ENCODE assay signal across 22 cellular contexts in the genomic region with DNA sequence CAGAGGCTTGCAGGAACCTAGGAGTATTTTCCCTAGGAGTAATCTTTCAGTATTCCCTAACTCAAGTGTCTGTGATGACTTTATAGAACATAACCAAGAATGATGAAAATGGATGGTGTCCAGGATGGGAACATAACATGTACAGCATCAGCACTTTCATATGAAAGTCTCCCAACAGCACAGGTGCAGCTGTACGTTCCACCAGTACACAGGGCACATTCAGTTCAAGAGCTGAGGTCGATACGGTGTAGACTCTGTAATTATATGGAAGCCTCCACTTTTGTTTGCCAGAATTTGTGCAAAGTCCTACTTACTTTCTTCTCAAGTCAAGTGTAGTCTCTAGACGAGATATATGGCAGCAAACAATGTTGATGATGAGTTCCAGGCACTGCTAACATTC.
DNase-seq lines count a peak whose midpoint lies in the region; ATAC-seq and TF ChIP-seq lines count a peak whose summit lies in the region.
"Had no signal": no experiment of that assay in that cellular context is flagged by ENCODE, and none has a peak within 500 bp of the region (broad histone marks: within the 10 kb centered on the region; RNA-seq: fewer than 3 reads in every experiment).

No MANE protein-coding gene starts in this region.

- H2AFZ ChIP-seq in KMS-11 (ENCODE audit: low read depth), result no peak overlapping the region
- H2AFZ ChIP-seq in MM.1S (ENCODE audit: low read length), result no peak overlapping the region

- H3K27me3 ChIP-seq in KMS-11 (ENCODE audit: insufficient read depth, low read depth) (no peaks in the 10 kb centered on the region), MM.1S (replicated peaks; ENCODE audit: insufficient read depth, low read length) (no peaks in the 10 kb centered on the region)
- H3K27me3 ChIP-seq: BLaER1 had no signal

- H3K9me3 ChIP-seq in MM.1S (replicated peaks; ENCODE audit: insufficient read depth, low read length), result no peaks in the 10 kb centered on the region
- H3K9me3 ChIP-seq: BE2C had no signal

- H3K4me1 ChIP-seq in KMS-11 (ENCODE audit: low read depth, poor library complexity, severe bottlenecking) (peaks cover 37% of the 10 kb centered on the region), MM.1S (ENCODE audit: low read length) (peaks cover 16% of the 10 kb centered on the region)
- H3K4me1 ChIP-seq: BE2C, BLaER1 had no signal

- H3K27ac ChIP-seq in KMS-11 (peak overlapping the region; percentile 57; the same call in 1 of the 2 replicates), MM.1S (ENCODE audit: low read length) (no peak overlapping the region)
- H3K27ac ChIP-seq: BLaER1 had no signal

- TF ChIP-seq CTCF in KMS-11 (conservative IDR thresholded peaks at IDR 0.05; ENCODE audit: low read depth, low read length) (no peak), MM.1S (IDR thresholded peaks at IDR 0.05; ENCODE audit: low read length) (no peak)

- peak; percentile 76 for DNase-seq in MM.1S
- DNase-seq in RPMI8226, result peak; percentile 93
- DNase-seq: 8988T; ACHN; BE2C; C1 segment of cervical spinal cord; CD4-positive, alpha-beta memory T cell; CD4-positive, CD25-positive, alpha-beta regulatory T cell; CD8-positive, alpha-beta memory T cell; COR-L47; DMS 273 treated with DMSO at 0.1 percent for 48 hours; DMS153; DMS53; DMS79; DND-41; EL; GDM1 had no signal

- no peaks in the 10 kb centered on the region for H3K9me2 ChIP-seq in MM.1S (replicated peaks; ENCODE audit: insufficient read depth, low read length)

- H3K4me2 ChIP-seq in KMS-11 (peak overlapping the region; percentile 70), MM.1S (ENCODE audit: low read depth, low read length) (peak overlapping the region; percentile 35)
- H3K4me2 ChIP-seq: BLaER1 had no signal

- no peak for ATAC-seq in GM18861 (IDR thresholded peaks at IDR 0.05; ENCODE audit: unreplicated experiment)
- ATAC-seq in GM19455 (IDR thresholded peaks at IDR 0.05; ENCODE audit: unreplicated experiment), result no peak
- ATAC-seq: GM12878 had no signal

- H3F3A ChIP-seq in MM.1S (ENCODE audit: insufficient read depth, low read length), result peaks cover 10% of the 10 kb centered on the region; the same call in 1 of the 2 replicates

- H3K4me3 ChIP-seq in KMS-11 (IDR thresholded peaks at IDR 0.05; ENCODE audit: insufficient read depth, low read depth, low read length), result no peak overlapping the region
- H3K4me3 ChIP-seq in MM.1S (ENCODE audit: low read length), result no peak overlapping the region
- H3K4me3 ChIP-seq: BLaER1, GM12878 had no signal

- H3K9ac ChIP-seq in KMS-11, result no peak overlapping the region
- H3K9ac ChIP-seq in MM.1S (ENCODE audit: low read length), result no peak overlapping the region
- H3K9ac ChIP-seq: BLaER1 had no signal

- H3K79me2 ChIP-seq in KMS-11 (ENCODE audit: insufficient read depth, low read depth), result no peaks in the 10 kb centered on the region
- no peaks in the 10 kb centered on the region for H3K79me2 ChIP-seq in MM.1S (ENCODE audit: low read length)

- no peaks in the 10 kb centered on the region for H3K36me3 ChIP-seq in KMS-11 (ENCODE audit: insufficient read depth)
- no peaks in the 10 kb centered on the region for H3K36me3 ChIP-seq in MM.1S (replicated peaks; ENCODE audit: insufficient read depth, low read length)
- H3K36me3 ChIP-seq: BE2C, BLaER1 had no signal

- H4K20me1 ChIP-seq in KMS-11 (ENCODE audit: insufficient read depth), result no peaks in the 10 kb centered on the region
- H4K20me1 ChIP-seq in MM.1S (ENCODE audit: insufficient read depth, low read length), result no peaks in the 10 kb centered on the region
- H4K20me1 ChIP-seq: BLaER1 had no signal
